ENCODE assay signal across 17 cellular contexts in genomic region chr11:101835465-101836063, GRCh38.
DNase-seq lines count a peak whose midpoint lies in the region; ATAC-seq, FAIRE-seq and TF ChIP-seq lines count a peak whose summit lies in the region.
"Had no signal": no experiment of that assay in that cellular context is flagged by ENCODE, and none has a peak within 500 bp of the region (broad histone marks: within the 10 kb centered on the region; RNA-seq: fewer than 3 reads in every experiment).

No MANE protein-coding gene starts in this region.

- H3K9me3 ChIP-seq in PC-9 (ENCODE audit: insufficient read depth, low read depth) (no peaks in the 10 kb centered on the region; the same call in 1 of the 2 replicates), gastrocnemius medialis (no peaks in the 10 kb centered on the region)
- H3K9me3 ChIP-seq: BLaER1 treated with 17β-estradiol and CSF1 and Interleukin-3, amounts not matched to agents 10 nM and 100 nM had no signal

- FAIRE-seq in GM12892 (lab: Jason Lieb, UNC) = no peak
- FAIRE-seq: GM12878 had no signal

- no peak overlapping the region for H3K4me2 ChIP-seq in PC-9
- H3K4me2 ChIP-seq: BLaER1 treated with 17β-estradiol and CSF1 and Interleukin-3, amounts not matched to agents 10 nM and 100 nM had no signal

- in situ Hi-C loops in gastrocnemius medialis (cut with MboI; ENCODE audit: low sequenced_read_pairs in 4 of 4) = loop anchor here in 2 of 4 donors (25.0 kb wide), 1 partner anchor 373 kb away; no protein-coding TSS in a partner anchor

- no TSS peak for BruUV-seq in PC-9 (replicated peaks; lab: Mats Ljungman, UMichigan)

- no peaks in the 10 kb centered on the region for H3K9me2 ChIP-seq in PC-9 (ENCODE audit: insufficient read depth)

- no peaks in the 10 kb centered on the region for H3K79me2 ChIP-seq in PC-9 (ENCODE audit: low read depth)

- ATAC-seq in GM21526 (IDR thresholded peaks at IDR 0.05; ENCODE audit: low FRiP score, unreplicated experiment) = no peak
- ATAC-seq in gastrocnemius medialis = no peak
- ATAC-seq in GM18498 (IDR thresholded peaks at IDR 0.05; ENCODE audit: unreplicated experiment) = no peak
- ATAC-seq: GM12878 had no signal

- DNase-seq in EL (peak; percentile 10), HT1080 (ENCODE audit: low read depth) (peak; percentile 20), PC-9 (no peak), fibroblast of gingiva (ENCODE audit: low read depth) (peak; percentile 26), GM12892 (ENCODE audit: insufficient read length) (no peak), gastrocnemius medialis (no peak)
- DNase-seq: ACHN; CD4-positive, CD25-positive, alpha-beta regulatory T cell; DMS53; GOT3; H9; KG1 had no signal

- TF ChIP-seq CTCF in PC-9 (conservative IDR thresholded peaks at IDR 0.05) (no peak), gastrocnemius medialis (IDR thresholded peaks at IDR 0.05 in 4 of 5, conservative IDR thresholded peaks at IDR 0.05 in 1 of 5) (no peak)

- H2AFZ ChIP-seq in PC-9 = 0 out of 2 replicates have a peak overlapping the region, but pooled peaks have one; percentile 10

- H3K27ac ChIP-seq in PC-9 = no peak overlapping the region
- no peak overlapping the region for H3K27ac ChIP-seq in gastrocnemius medialis
- H3K27ac ChIP-seq: BLaER1 treated with 17β-estradiol and CSF1 and Interleukin-3, amounts not matched to agents 10 nM and 100 nM; HL-60 had no signal

- POLR2A ChIA-PET in PC-9 (lab: Charles Lee; ENCODE audit: unreplicated experiment) = no interaction called here

- CTCF ChIA-PET in PC-9 (lab: Charles Lee) = no interaction called here

- H3F3A ChIP-seq in PC-9 (ENCODE audit: insufficient read depth, low read depth) = no peaks in the 10 kb centered on the region

- no peaks in the 10 kb centered on the region for H3K27me3 ChIP-seq in PC-9 (ENCODE audit: insufficient read depth, low read depth)
- H3K27me3 ChIP-seq in gastrocnemius medialis = no peaks in the 10 kb centered on the region
- H3K27me3 ChIP-seq: BLaER1 treated with 17β-estradiol and CSF1 and Interleukin-3, amounts not matched to agents 10 nM and 100 nM had no signal

- H4K20me1 ChIP-seq in PC-9 (ENCODE audit: insufficient read depth) = no peaks in the 10 kb centered on the region
- H4K20me1 ChIP-seq: BLaER1 treated with 17β-estradiol and CSF1 and Interleukin-3, amounts not matched to agents 10 nM and 100 nM had no signal

- intact Hi-C loops in PC-9 (cut with micrococcal nuclease; ENCODE audit: unreplicated experiment) = no loop called here
- intact Hi-C loops in gastrocnemius medialis (cut with DNase I; ENCODE audit: low total_unique reads) = no loop called here

- H3K4me1 ChIP-seq in PC-9 (replicated peaks; ENCODE audit: insufficient read depth) = 0 out of 2 replicates have a peak, but pooled peaks cover 5% of the 10 kb centered on the region
- no peaks in the 10 kb centered on the region for H3K4me1 ChIP-seq in gastrocnemius medialis
- H3K4me1 ChIP-seq: BLaER1 treated with 17β-estradiol and CSF1 and Interleukin-3, amounts not matched to agents 10 nM and 100 nM had no signal

- H3K4me3 ChIP-seq in PC-9 (no peak overlapping the region), gastrocnemius medialis (no peak overlapping the region)
- H3K4me3 ChIP-seq: BLaER1 treated with 17β-estradiol and CSF1 and Interleukin-3, amounts not matched to agents 10 nM and 100 nM; GM12878 had no signal

- no peak for TF ChIP-seq POLR2A in GM12892 (IDR thresholded peaks at IDR 0.05; ENCODE audit: low read depth, low read length)
- no peak for TF ChIP-seq POLR2A in gastrocnemius medialis (IDR thresholded peaks at IDR 0.05)

- H3K36me3 ChIP-seq in PC-9 (ENCODE audit: low read depth) (no peaks in the 10 kb centered on the region), gastrocnemius medialis (no peaks in the 10 kb centered on the region)
- H3K36me3 ChIP-seq: BLaER1 treated with 17β-estradiol and CSF1 and Interleukin-3, amounts not matched to agents 10 nM and 100 nM had no signal

Comparison
In these comparisons a context has a peak if more than half of its experiments do, and no peak if none do; other contexts are left out.
1. DNase-seq: peak in EL (single experiment), HT1080 (single experiment) and fibroblast of gingiva (single experiment); none in PC-9 (0 of 2), GM12892 (single experiment) and gastrocnemius medialis (0 of 2).